In the genomic region with DNA sequence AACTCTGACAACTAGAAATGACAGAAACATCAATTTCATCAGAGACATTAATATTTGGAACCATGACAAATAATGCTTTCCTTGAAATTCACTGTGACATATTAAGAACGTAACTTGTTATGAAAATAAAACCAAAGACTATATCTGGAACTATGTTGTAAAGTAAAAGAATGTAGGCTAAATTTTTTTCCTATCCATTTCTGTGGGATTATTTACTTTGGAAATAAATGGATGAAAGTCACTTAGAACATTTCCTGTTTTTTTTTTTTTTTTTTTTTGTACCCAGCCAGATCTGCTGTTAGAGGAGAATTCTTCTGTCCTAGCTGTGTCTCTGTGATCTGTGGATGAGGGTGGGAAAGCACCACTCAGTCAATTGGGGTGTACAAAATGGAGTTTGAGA, we compare ENCODE assay signal across 17 cellular contexts.
DNase-seq lines count a peak whose midpoint lies in the region; ATAC-seq and TF ChIP-seq lines count a peak whose summit lies in the region.
"Had no signal": no experiment of that assay in that cellular context is flagged by ENCODE, and none has a peak within 500 bp of the region (broad histone marks: within the 10 kb centered on the region; RNA-seq: fewer than 3 reads in every experiment).

No MANE protein-coding gene starts in this region.

- no peaks in the 10 kb centered on the region for H3K36me3 ChIP-seq in muscle layer of duodenum (ENCODE audit: control insufficient read depth in 1 of 2, insufficient read depth in 2 of 2, low read length in 2 of 2)

- no peaks in the 10 kb centered on the region for H3K9me3 ChIP-seq in muscle layer of duodenum (ENCODE audit: control insufficient read depth in 1 of 2, low read length in 2 of 2)

- no peak for ATAC-seq in HG03432 (IDR thresholded peaks at IDR 0.05; ENCODE audit: unreplicated experiment)
- no peak for ATAC-seq in HG03097 (IDR thresholded peaks at IDR 0.05; ENCODE audit: low FRiP score, unreplicated experiment)
- ATAC-seq in HG03565 (IDR thresholded peaks at IDR 0.05; ENCODE audit: unreplicated experiment), result no peak
- ATAC-seq: A549 had no signal

- H3K27me3 ChIP-seq in muscle layer of duodenum (ENCODE audit: low read depth, low read length), result no peaks in the 10 kb centered on the region

- H3K4me3 ChIP-seq in cardiac fibroblast (replicated peaks in 1 of 2; ENCODE audit: low read depth in 2 of 2, low read length in 2 of 2), result no peak overlapping the region
- H3K4me3 ChIP-seq in muscle layer of duodenum (ENCODE audit: low read depth in 1 of 2, low read length in 2 of 2), result no peak overlapping the region
- H3K4me3 ChIP-seq: A549; BLaER1 treated with 17β-estradiol and CSF1 and Interleukin-3, amounts not matched to agents 10 nM and 100 nM had no signal

- DNase-seq in EH (ENCODE audit: low read depth) (peak; percentile 79), cardiac fibroblast (ENCODE audit: low read depth in 2 of 2) (peak; percentile 26 to 51), fibroblast of gingiva (ENCODE audit: low read depth) (peak; percentile 67), SW 1271 (lab: John Stamatoyannopoulos, UW) (no peak)
- DNase-seq: CD8-positive, alpha-beta memory T cell; DMS79; H9; NCI-H1105 treated with DMSO at 0.1 percent for 48 hours; NCI-H1694 treated with DMSO at 0.1 percent for 48 hours; NCI-H526 treated with DMSO at 0.1 percent for 48 hours had no signal

- no peak for TF ChIP-seq CTCF in cardiac fibroblast (IDR thresholded peaks at IDR 0.05; ENCODE audit: low read depth, low read length)

- H3K27ac ChIP-seq in muscle layer of duodenum (ENCODE audit: low read length), result peak overlapping the region; percentile 47
- H3K27ac ChIP-seq: A549; BLaER1 treated with 17β-estradiol and CSF1 and Interleukin-3, amounts not matched to agents 10 nM and 100 nM; HL-60 had no signal

- H3K4me1 ChIP-seq in muscle layer of duodenum (ENCODE audit: control insufficient read depth in 1 of 2, insufficient read depth in 2 of 2, low read length in 2 of 2), result peaks cover 7 to 21% of the 10 kb centered on the region in 2 donors

Comparison
In these comparisons a context has a peak if more than half of its experiments do, and no peak if none do; other contexts are left out.
1. DNase-seq: peak in EH (single experiment), cardiac fibroblast (2 of 2) and fibroblast of gingiva (single experiment); none in SW 1271 (0 of 2).